ENCODE assay signal across 8 cellular contexts in the genomic region with DNA sequence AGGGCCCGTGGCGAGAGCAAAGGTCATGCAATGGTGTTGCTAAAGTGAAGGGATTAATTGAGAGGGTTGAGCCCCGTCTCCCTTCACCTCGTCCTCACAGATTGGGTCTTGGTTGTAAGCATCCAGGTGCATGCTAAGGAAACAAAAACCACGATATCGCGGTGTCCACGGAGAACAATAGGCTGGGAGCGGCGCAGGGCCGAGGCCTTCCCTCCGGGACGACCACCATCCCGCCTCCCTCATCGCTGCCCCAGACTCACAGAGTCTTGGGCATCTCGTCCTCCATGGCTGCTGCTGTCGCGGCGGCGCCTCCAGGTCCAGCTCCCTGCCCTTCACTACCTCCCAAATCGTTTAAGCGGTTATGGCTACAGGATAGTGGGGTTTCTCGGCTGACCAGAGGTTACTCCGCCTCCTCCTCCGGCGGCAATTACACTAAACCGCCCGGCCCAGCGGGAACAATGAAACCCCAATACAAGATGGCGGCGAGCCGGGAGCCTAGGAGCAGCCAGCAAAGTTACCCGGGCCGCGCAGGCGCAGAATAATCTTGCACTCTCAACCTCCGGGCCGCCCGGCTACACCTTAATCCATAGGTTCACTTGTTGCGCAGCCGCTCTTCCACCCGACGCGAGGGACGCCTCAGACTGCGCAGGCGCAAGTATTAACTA. TPM values are rescaled to one million over a fixed set of nuclear protein-coding genes. Genes with fewer than 3 reads are reported as not detected.
DNase-seq lines count a peak whose midpoint lies in the region; ATAC-seq and TF ChIP-seq lines count a peak whose summit lies in the region.

TIA1 (minus strand) TSS at position 484 of the 665 bp plus-strand sequence; CDS start at position 286, 198 bp downstream.

- 1% methylated on average over 40 to 47 of the region's 47 CpGs for WGBS in GM23248 (ENCODE audit: low coverage in 1 of 2, low lambda C conversion rate in 2 of 2, missing lambda C conversion rate in 2 of 2), 2 experiments

- H3K36me3 Mint-ChIP-seq in activated T-helper 1 cell treated with anti-CD3 and anti-CD28 coated beads, Interleukin-12 subunit alpha, Interleukin-12 subunit beta, Interleukin-2, Interleukin-4 antibody, amounts not matched to agents 30 ng/mL and 10 ng/mL and 1 ng/mL, durations not matched to agents 14 hours and 24 hours and 36 hours (ENCODE audit: low read depth), result peaks cover 6% of the 10 kb centered on the region
- H3K36me3 Mint-ChIP-seq in naive thymus-derived CD8-positive, alpha-beta T cell, result peaks cover 0 to 11% (median 0%) of the 10 kb centered on the region in 3 donors

- H3K9me3 Mint-ChIP-seq in activated T-helper 1 cell treated with anti-CD3 and anti-CD28 coated beads, Interleukin-12 subunit alpha, Interleukin-12 subunit beta, Interleukin-2, Interleukin-4 antibody, amounts not matched to agents 30 ng/mL and 10 ng/mL and 1 ng/mL, durations not matched to agents 14 hours and 24 hours and 36 hours, result no peaks in the 10 kb centered on the region
- H3K9me3 Mint-ChIP-seq in naive thymus-derived CD8-positive, alpha-beta T cell, result peaks cover 0 to 5% (median 0%) of the 10 kb centered on the region in 9 donors

- intact Hi-C loops in activated T-helper 1 cell treated with anti-CD3 and anti-CD28 coated beads, Interleukin-12 subunit alpha, Interleukin-12 subunit beta, Interleukin-2, Interleukin-4 antibody, amounts not matched to agents 30 ng/mL and 10 ng/mL and 1 ng/mL, durations not matched to agents 14 hours and 24 hours and 36 hours (cut with micrococcal nuclease), result loop anchor here (1.0 to 5.0 kb wide), 10 partner anchors 9 to 861 kb away; partner anchors contain the start of genes GFPT1, PCBP1 and SNRPG

- H3F3A ChIP-seq in GM23248 (ENCODE audit: insufficient read depth), result peaks cover 24% of the 10 kb centered on the region

- POLR2A ChIA-PET in naive thymus-derived CD8-positive, alpha-beta T cell (lab: Charles Lee), result interaction anchor here (0.6 to 2.4 kb wide), 5 partner anchors 10 to 334 kb away, joined by 3 to 21 read pairs (median 4); partner anchors contain the start of genes C2orf42, MXD1 and PCYOX1

- H4K20me1 ChIP-seq in DND-41 (ENCODE audit: insufficient read depth, low read length), result peaks cover 27% of the 10 kb centered on the region; the same call in 1 of the 2 replicates
- H4K20me1 ChIP-seq in GM23248 (ENCODE audit: insufficient read depth), result no peaks in the 10 kb centered on the region; the same call in 1 of the 2 replicates
- H4K20me1 ChIP-seq in fibroblast of lung (ENCODE audit: control insufficient read depth, extremely low read depth, insufficient read depth, low read length), result no peaks in the 10 kb centered on the region

- DNase-seq in DND-41 (peak; percentile 98), GM23248 (peak; percentile 100), Kasumi-1 (lab: John Stamatoyannopoulos, UW) (peak; percentile 97 to 99), RPMI7951 (ENCODE audit: low read depth) (peak; percentile 97), fibroblast of lung (ENCODE audit: low read depth in 2 of 2) (peak; percentile 94 to 98)
- peak; percentile 98 for DNase-seq in activated T-helper 1 cell treated with anti-CD3 and anti-CD28 coated beads, Interleukin-12 subunit alpha, Interleukin-12 subunit beta, Interleukin-2, Interleukin-4 antibody, amounts not matched to agents 30 ng/mL and 10 ng/mL and 1 ng/mL, durations not matched to agents 14 hours and 24 hours and 36 hours (ENCODE audit: low spot score)
- DNase-seq in naive thymus-derived CD8-positive, alpha-beta T cell, result peak in 9 of 10 donors; percentile 97 to 100 (median 98)
- peak; percentile 96 to 99 (median 98) for DNase-seq in stimulated activated naive CD4-positive, alpha-beta T cell (lab: John Stamatoyannopoulos, UW)

- peak within 1 kb of the TSS; percentile 87 for H3K9ac ChIP-seq in DND-41 (ENCODE audit: low read depth, low read length)
- peak within 1 kb of the TSS; percentile 98 for H3K9ac ChIP-seq in GM23248
- H3K9ac ChIP-seq in fibroblast of lung (ENCODE audit: insufficient read depth, low read length), result peak within 1 kb of the TSS; percentile 98

- no peaks in the 10 kb centered on the region for H3K27me3 Mint-ChIP-seq in activated T-helper 1 cell treated with anti-CD3 and anti-CD28 coated beads, Interleukin-12 subunit alpha, Interleukin-12 subunit beta, Interleukin-2, Interleukin-4 antibody, amounts not matched to agents 30 ng/mL and 10 ng/mL and 1 ng/mL, durations not matched to agents 14 hours and 24 hours and 36 hours (ENCODE audit: insufficient read depth)
- H3K27me3 Mint-ChIP-seq in naive thymus-derived CD8-positive, alpha-beta T cell, result peaks cover 0 to 4% (median 0%) of the 10 kb centered on the region in 5 donors

- H3K4me2 ChIP-seq in DND-41 (ENCODE audit: insufficient read depth, low read length), result peak within 1 kb of the TSS; percentile 70
- peak within 1 kb of the TSS; percentile 97 for H3K4me2 ChIP-seq in GM23248 (ENCODE audit: unreplicated experiment)
- H3K4me2 ChIP-seq in fibroblast of lung (ENCODE audit: extremely low read depth, insufficient read depth, low read length), result peak within 1 kb of the TSS; percentile 84

- peaks cover 42% of the 10 kb centered on the region for H3K4me1 Mint-ChIP-seq in activated T-helper 1 cell treated with anti-CD3 and anti-CD28 coated beads, Interleukin-12 subunit alpha, Interleukin-12 subunit beta, Interleukin-2, Interleukin-4 antibody, amounts not matched to agents 30 ng/mL and 10 ng/mL and 1 ng/mL, durations not matched to agents 14 hours and 24 hours and 36 hours (ENCODE audit: low read depth)
- H3K4me1 Mint-ChIP-seq in naive thymus-derived CD8-positive, alpha-beta T cell, result peaks cover 22 to 47% (median 36%) of the 10 kb centered on the region in 4 donors

- peak within 1 kb of the TSS; percentile 95 for H2AFZ ChIP-seq in DND-41 (ENCODE audit: low read depth, low read length)
- H2AFZ ChIP-seq in GM23248, result peak within 1 kb of the TSS; percentile 92
- peak within 1 kb of the TSS; percentile 88 for H2AFZ ChIP-seq in fibroblast of lung (ENCODE audit: low read length)

- H3K27ac Mint-ChIP-seq in activated T-helper 1 cell treated with anti-CD3 and anti-CD28 coated beads, Interleukin-12 subunit alpha, Interleukin-12 subunit beta, Interleukin-2, Interleukin-4 antibody, amounts not matched to agents 30 ng/mL and 10 ng/mL and 1 ng/mL, durations not matched to agents 14 hours and 24 hours and 36 hours, result peak within 1 kb of the TSS; percentile 99
- H3K27ac Mint-ChIP-seq in naive thymus-derived CD8-positive, alpha-beta T cell, result peak within 1 kb of the TSS; percentile 96 to 100 (median 99)

- peak; percentile 96 for ATAC-seq in DND-41 (ENCODE audit: insufficient read depth, low read depth)
- ATAC-seq in naive thymus-derived CD8-positive, alpha-beta T cell, result peak; percentile 96 to 97

- peak within 1 kb of the TSS; percentile 84 to 91 for H3K4me3 ChIP-seq in DND-41 (ENCODE audit: low read depth in 1 of 2, low read length in 2 of 2)
- H3K4me3 ChIP-seq in GM23248, result peak within 1 kb of the TSS; percentile 99
- peak within 1 kb of the TSS; percentile 86 to 100 (median 92) for H3K4me3 ChIP-seq in fibroblast of lung (replicated peaks in 1 of 4; ENCODE audit: control extremely low read depth in 1 of 4, insufficient read depth in 1 of 4, low read depth in 3 of 4, low read length in 4 of 4)

- H3K27ac ChIP-seq in DND-41 (ENCODE audit: low read length) (peak within 1 kb of the TSS; percentile 97), GM23248 (peak within 1 kb of the TSS; percentile 96), fibroblast of lung (ENCODE audit: insufficient read depth, low read length) (peak within 1 kb of the TSS; percentile 96)

- H3K79me2 ChIP-seq in DND-41 (ENCODE audit: insufficient read depth, low read length) (peaks cover 52% of the 10 kb centered on the region), GM23248 (ENCODE audit: insufficient read depth) (peaks cover 49% of the 10 kb centered on the region), fibroblast of lung (ENCODE audit: control insufficient read depth, insufficient read depth, low read length) (peaks cover 49% of the 10 kb centered on the region)

- in situ Hi-C loops in GM23248 (cut with MboI), result no loop called here

- H3K9me2 ChIP-seq in GM23248 (ENCODE audit: insufficient read depth), result no peaks in the 10 kb centered on the region

- H3K4me1 ChIP-seq in DND-41 (ENCODE audit: insufficient read depth, low read length) (peaks cover 42% of the 10 kb centered on the region), GM23248 (ENCODE audit: insufficient read depth) (peaks cover 9% of the 10 kb centered on the region; the same call in 1 of the 2 replicates), fibroblast of lung (ENCODE audit: control insufficient read depth, extremely low read depth, insufficient read depth, low read length) (no peaks in the 10 kb centered on the region)

- peak within 1 kb of the TSS; percentile 99 for H3K4me3 Mint-ChIP-seq in activated T-helper 1 cell treated with anti-CD3 and anti-CD28 coated beads, Interleukin-12 subunit alpha, Interleukin-12 subunit beta, Interleukin-2, Interleukin-4 antibody, amounts not matched to agents 30 ng/mL and 10 ng/mL and 1 ng/mL, durations not matched to agents 14 hours and 24 hours and 36 hours
- H3K4me3 Mint-ChIP-seq in naive thymus-derived CD8-positive, alpha-beta T cell, result peak within 1 kb of the TSS; percentile 91 to 99 (median 98)

- TF ChIP-seq CTCF in DND-41 (IDR thresholded peaks at IDR 0.05; ENCODE audit: borderline replicate concordance, extremely low read depth, low read length, poor library complexity, severe bottlenecking) (no peak), fibroblast of lung (conservative IDR thresholded peaks at IDR 0.05 in 1 of 2, IDR thresholded peaks at IDR 0.05 in 1 of 2; ENCODE audit: low read depth in 1 of 2, low read length in 2 of 2) (no peak)

- no peaks in the 10 kb centered on the region for H3K27me3 ChIP-seq in DND-41 (ENCODE audit: insufficient read depth, low read length, poor library complexity)
- H3K27me3 ChIP-seq in GM23248 (replicated peaks; ENCODE audit: insufficient read depth), result no peaks in the 10 kb centered on the region
- H3K27me3 ChIP-seq in fibroblast of lung (ENCODE audit: control insufficient read depth, insufficient read depth, low read length), result no peaks in the 10 kb centered on the region

- no peaks in the 10 kb centered on the region for H3K9me3 ChIP-seq in DND-41 (ENCODE audit: insufficient read depth, low read length, severe bottlenecking)
- H3K9me3 ChIP-seq in GM23248 (ENCODE audit: low read depth), result no peaks in the 10 kb centered on the region
- H3K9me3 ChIP-seq in fibroblast of lung (ENCODE audit: control insufficient read depth, insufficient read depth, low read depth, low read length), result no peaks in the 10 kb centered on the region

- H3K36me3 ChIP-seq in DND-41 (ENCODE audit: insufficient read depth, low read length) (peaks cover 17% of the 10 kb centered on the region), GM23248 (ENCODE audit: low read depth) (no peaks in the 10 kb centered on the region), fibroblast of lung (ENCODE audit: control insufficient read depth, insufficient read depth, low read length) (no peaks in the 10 kb centered on the region)

RNA-seq across cellular contexts. Expression of gene TIA1, which starts in this region (rescaled TPM):
- total RNA-seq in GM23248 (2014; rRNA removed; shearing (Covaris generic)), result 36.8 and 42.8 TPM in 2 replicates
- polyA plus RNA-seq in GM23248 (2016; fragmentation: Nextera tagmentation; extraction: Ambion mirVana) (30.7 and 36.8 TPM in 2 replicates), fibroblast of lung (52.7 and 64.5 TPM in 2 replicates)
- total RNA-seq in RPMI7951 (2014; rRNA removed; shearing (Covaris generic)), result 89.6 and 116 TPM in 2 replicates
- 96.8 and 101 TPM in 2 replicates for total RNA-seq in activated T-helper 1 cell treated with anti-CD3 and anti-CD28 coated beads, Interleukin-12 subunit alpha, Interleukin-12 subunit beta, Interleukin-2, Interleukin-4 antibody, amounts not matched to agents 30 ng/mL and 10 ng/mL and 1 ng/mL, durations not matched to agents 14 hours and 24 hours and 36 hours
- total RNA-seq in fibroblast of lung, result 115 and 138 TPM in 2 replicates
- polyA plus RNA-seq in fibroblast of lung (2012), result 32.8 and 40.0 TPM in 2 replicates
- 44.8 and 58.8 TPM in 2 replicates for polyA minus RNA-seq in fibroblast of lung (ENCODE audit: low replicate concordance)
- 100 to 1,000 TPM; 201 to 202 TPM for total RNA-seq in naive thymus-derived CD8-positive, alpha-beta T cell
- 10 to 100 TPM; 37.0 to 62.6 (median 41.9) TPM for polyA plus RNA-seq in naive thymus-derived CD8-positive, alpha-beta T cell

Comparison
In these comparisons a context has a peak if more than half of its experiments do, and no peak if none do; other contexts are left out.
1. Peak in every context shown above with its lines: DNase-seq, ATAC-seq, H3K4me3 ChIP-seq and H3K27ac ChIP-seq.